In the genomic region with DNA sequence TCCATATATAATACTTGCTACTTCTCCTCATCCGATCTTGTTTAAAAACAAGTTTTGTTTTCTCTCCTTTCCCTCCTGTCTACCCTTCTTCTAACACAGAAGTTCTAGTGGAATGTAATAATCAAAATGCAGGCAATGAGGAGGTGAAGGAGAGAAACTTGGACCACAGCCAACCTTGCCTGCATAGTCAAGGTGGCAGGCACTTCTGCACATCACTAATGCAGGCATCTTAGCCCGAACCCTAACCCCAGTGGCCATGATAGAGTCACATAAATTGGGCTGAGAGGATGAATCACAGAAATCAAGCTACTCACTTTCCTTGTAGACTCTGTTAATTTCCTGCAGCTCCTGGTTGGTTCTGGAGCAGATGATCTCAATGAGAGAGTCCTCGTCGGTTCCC, we compare ENCODE assay signal across 1 cellular context.
TF ChIP-seq lines count a peak whose summit lies in the region.

No MANE protein-coding gene starts in this region.

TF ChIP-seq in GM12878, 131 proteins besides CTCF, POLR2A, EP300 and RAD21:
- TF ChIP-seq CEBPB (IDR thresholded peaks at IDR 0.05; ENCODE audit: borderline replicate concordance in 1 of 2, low read depth in 2 of 2, low read length in 2 of 2) (no peak), MEF2B (IDR thresholded peaks at IDR 0.05; ENCODE audit: partially characterized antibody, poor library complexity, severe bottlenecking) (no peak), ZNF622 (IDR thresholded peaks at IDR 0.05) (no peak), CREB1 (IDR thresholded peaks at IDR 0.05; ENCODE audit: low read depth) (no peak), KAT2A (conservative IDR thresholded peaks at IDR 0.05; ENCODE audit: control insufficient read depth, low read depth, low read length) (no peak), STAT1 (conservative IDR thresholded peaks at IDR 0.05) (no peak)
- TF ChIP-seq, protein P1, sequence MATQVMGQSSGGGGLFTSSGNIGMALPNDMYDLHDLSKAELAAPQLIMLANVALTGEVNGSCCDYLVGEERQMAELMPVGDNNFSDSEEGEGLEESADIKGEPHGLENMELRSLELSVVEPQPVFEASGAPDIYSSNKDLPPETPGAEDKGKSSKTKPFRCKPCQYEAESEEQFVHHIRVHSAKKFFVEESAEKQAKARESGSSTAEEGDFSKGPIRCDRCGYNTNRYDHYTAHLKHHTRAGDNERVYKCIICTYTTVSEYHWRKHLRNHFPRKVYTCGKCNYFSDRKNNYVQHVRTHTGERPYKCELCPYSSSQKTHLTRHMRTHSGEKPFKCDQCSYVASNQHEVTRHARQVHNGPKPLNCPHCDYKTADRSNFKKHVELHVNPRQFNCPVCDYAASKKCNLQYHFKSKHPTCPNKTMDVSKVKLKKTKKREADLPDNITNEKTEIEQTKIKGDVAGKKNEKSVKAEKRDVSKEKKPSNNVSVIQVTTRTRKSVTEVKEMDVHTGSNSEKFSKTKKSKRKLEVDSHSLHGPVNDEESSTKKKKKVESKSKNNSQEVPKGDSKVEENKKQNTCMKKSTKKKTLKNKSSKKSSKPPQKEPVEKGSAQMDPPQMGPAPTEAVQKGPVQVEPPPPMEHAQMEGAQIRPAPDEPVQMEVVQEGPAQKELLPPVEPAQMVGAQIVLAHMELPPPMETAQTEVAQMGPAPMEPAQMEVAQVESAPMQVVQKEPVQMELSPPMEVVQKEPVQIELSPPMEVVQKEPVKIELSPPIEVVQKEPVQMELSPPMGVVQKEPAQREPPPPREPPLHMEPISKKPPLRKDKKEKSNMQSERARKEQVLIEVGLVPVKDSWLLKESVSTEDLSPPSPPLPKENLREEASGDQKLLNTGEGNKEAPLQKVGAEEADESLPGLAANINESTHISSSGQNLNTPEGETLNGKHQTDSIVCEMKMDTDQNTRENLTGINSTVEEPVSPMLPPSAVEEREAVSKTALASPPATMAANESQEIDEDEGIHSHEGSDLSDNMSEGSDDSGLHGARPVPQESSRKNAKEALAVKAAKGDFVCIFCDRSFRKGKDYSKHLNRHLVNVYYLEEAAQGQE (IDR thresholded peaks at IDR 0.05; ENCODE audit: low read depth, low read length) = no peak
- TF ChIP-seq, protein P2, sequence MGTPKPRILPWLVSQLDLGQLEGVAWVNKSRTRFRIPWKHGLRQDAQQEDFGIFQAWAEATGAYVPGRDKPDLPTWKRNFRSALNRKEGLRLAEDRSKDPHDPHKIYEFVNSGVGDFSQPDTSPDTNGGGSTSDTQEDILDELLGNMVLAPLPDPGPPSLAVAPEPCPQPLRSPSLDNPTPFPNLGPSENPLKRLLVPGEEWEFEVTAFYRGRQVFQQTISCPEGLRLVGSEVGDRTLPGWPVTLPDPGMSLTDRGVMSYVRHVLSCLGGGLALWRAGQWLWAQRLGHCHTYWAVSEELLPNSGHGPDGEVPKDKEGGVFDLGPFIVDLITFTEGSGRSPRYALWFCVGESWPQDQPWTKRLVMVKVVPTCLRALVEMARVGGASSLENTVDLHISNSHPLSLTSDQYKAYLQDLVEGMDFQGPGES (IDR thresholded peaks at IDR 0.05) = no peak
- TF ChIP-seq, protein P3, sequence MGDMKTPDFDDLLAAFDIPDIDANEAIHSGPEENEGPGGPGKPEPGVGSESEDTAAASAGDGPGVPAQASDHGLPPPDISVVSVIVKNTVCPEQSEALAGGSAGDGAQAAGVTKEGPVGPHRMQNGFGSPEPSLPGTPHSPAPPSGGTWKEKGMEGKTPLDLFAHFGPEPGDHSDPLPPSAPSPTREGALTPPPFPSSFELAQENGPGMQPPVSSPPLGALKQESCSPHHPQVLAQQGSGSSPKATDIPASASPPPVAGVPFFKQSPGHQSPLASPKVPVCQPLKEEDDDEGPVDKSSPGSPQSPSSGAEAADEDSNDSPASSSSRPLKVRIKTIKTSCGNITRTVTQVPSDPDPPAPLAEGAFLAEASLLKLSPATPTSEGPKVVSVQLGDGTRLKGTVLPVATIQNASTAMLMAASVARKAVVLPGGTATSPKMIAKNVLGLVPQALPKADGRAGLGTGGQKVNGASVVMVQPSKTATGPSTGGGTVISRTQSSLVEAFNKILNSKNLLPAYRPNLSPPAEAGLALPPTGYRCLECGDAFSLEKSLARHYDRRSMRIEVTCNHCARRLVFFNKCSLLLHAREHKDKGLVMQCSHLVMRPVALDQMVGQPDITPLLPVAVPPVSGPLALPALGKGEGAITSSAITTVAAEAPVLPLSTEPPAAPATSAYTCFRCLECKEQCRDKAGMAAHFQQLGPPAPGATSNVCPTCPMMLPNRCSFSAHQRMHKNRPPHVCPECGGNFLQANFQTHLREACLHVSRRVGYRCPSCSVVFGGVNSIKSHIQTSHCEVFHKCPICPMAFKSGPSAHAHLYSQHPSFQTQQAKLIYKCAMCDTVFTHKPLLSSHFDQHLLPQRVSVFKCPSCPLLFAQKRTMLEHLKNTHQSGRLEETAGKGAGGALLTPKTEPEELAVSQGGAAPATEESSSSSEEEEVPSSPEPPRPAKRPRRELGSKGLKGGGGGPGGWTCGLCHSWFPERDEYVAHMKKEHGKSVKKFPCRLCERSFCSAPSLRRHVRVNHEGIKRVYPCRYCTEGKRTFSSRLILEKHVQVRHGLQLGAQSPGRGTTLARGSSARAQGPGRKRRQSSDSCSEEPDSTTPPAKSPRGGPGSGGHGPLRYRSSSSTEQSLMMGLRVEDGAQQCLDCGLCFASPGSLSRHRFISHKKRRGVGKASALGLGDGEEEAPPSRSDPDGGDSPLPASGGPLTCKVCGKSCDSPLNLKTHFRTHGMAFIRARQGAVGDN (IDR thresholded peaks at IDR 0.05) = no peak
- TF ChIP-seq, protein P4, sequence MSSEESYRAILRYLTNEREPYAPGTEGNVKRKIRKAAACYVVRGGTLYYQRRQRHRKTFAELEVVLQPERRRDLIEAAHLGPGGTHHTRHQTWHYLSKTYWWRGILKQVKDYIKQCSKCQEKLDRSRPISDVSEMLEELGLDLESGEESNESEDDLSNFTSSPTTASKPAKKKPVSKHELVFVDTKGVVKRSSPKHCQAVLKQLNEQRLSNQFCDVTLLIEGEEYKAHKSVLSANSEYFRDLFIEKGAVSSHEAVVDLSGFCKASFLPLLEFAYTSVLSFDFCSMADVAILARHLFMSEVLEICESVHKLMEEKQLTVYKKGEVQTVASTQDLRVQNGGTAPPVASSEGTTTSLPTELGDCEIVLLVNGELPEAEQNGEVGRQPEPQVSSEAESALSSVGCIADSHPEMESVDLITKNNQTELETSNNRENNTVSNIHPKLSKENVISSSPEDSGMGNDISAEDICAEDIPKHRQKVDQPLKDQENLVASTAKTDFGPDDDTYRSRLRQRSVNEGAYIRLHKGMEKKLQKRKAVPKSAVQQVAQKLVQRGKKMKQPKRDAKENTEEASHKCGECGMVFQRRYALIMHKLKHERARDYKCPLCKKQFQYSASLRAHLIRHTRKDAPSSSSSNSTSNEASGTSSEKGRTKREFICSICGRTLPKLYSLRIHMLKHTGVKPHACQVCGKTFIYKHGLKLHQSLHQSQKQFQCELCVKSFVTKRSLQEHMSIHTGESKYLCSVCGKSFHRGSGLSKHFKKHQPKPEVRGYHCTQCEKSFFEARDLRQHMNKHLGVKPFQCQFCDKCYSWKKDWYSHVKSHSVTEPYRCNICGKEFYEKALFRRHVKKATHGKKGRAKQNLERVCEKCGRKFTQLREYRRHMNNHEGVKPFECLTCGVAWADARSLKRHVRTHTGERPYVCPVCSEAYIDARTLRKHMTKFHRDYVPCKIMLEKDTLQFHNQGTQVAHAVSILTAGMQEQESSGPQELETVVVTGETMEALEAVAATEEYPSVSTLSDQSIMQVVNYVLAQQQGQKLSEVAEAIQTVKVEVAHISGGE (CRISPR knock-in tag; IDR thresholded peaks at IDR 0.05) = no peak
TF ChIP-seq in GM12878: peak in this region for 0.
